1 cellular context compared by ENCODE assay signal in genomic region chr3:50163572-50163971, GRCh38.
TF ChIP-seq lines count a peak whose summit lies in the region.

No MANE protein-coding gene starts in this region.

TF ChIP-seq in A549, 52 proteins besides CTCF, POLR2A, EP300 and RAD21:
- TF ChIP-seq EHMT2 (IDR thresholded peaks at IDR 0.05; ENCODE audit: low read depth) = no peak
